21 cellular contexts compared by ENCODE assay signal in genomic region chr10:78547397-78547796, GRCh38.
"Had no signal": no experiment of that assay in that cellular context is flagged by ENCODE, and none has a peak within 500 bp of the region (broad histone marks: within the 10 kb centered on the region; RNA-seq: fewer than 3 reads in every experiment).

No MANE protein-coding gene starts in this region.

- ATAC-seq: esophagus mucosa; gastrocnemius medialis; heart right ventricle; left lobe of liver; naive thymus-derived CD8-positive, alpha-beta T cell; right cardiac atrium; stimulated activated memory B cell treated with anti-CD40 and anti-IgM and Interleukin-4, amounts not matched to agents 10 μg/mL and 1 μg/mL and 100 μg/mL, for 72 hours had no signal

- H3K4me3 Mint-ChIP-seq: naive thymus-derived CD8-positive, alpha-beta T cell; stimulated activated memory B cell treated with anti-CD40 and anti-IgM and Interleukin-4, amounts not matched to agents 10 μg/mL and 1 μg/mL and 100 μg/mL, for 72 hours had no signal

- DNase-seq: effector memory CD4-positive, alpha-beta T cell; gastrocnemius medialis; heart right ventricle; hypothalamus; kidney glomerular epithelial cell; mammary epithelial cell; naive thymus-derived CD8-positive, alpha-beta T cell; nucleus accumbens; ovary; right cardiac atrium; small intestine; stimulated activated CD4-positive, alpha-beta T cell treated with anti-CD3 and anti-CD28 coated beads, Interleukin-12 subunit alpha, Interleukin-12 subunit beta, amount 100 ng/mL, for 4 hours; stimulated activated CD4-positive, alpha-beta T cell treated with anti-CD3 and anti-CD28 coated beads, Interleukin-2, amount 100 ng/mL, for 48 hours; stomach; substantia nigra; transverse colon had no signal

- H3K9me3 ChIP-seq: gastrocnemius medialis, heart right ventricle, ovary, stomach, thoracic aorta, transverse colon had no signal

- H3K36me3 ChIP-seq: gastrocnemius medialis, heart right ventricle, ovary, stomach, thoracic aorta, transverse colon had no signal

- H3K27ac Mint-ChIP-seq: naive thymus-derived CD8-positive, alpha-beta T cell; progenitor cell of endocrine pancreas; stimulated activated memory B cell treated with anti-CD40 and anti-IgM and Interleukin-4, amounts not matched to agents 10 μg/mL and 1 μg/mL and 100 μg/mL, for 72 hours had no signal

- H3K4me3 ChIP-seq: gastrocnemius medialis, heart right ventricle, ovary, stomach, thoracic aorta, transverse colon had no signal

- H3K9me3 Mint-ChIP-seq: naive thymus-derived CD8-positive, alpha-beta T cell; stimulated activated memory B cell treated with anti-CD40 and anti-IgM and Interleukin-4, amounts not matched to agents 10 μg/mL and 1 μg/mL and 100 μg/mL, for 72 hours had no signal

- H3K27me3 ChIP-seq: gastrocnemius medialis, ovary, stomach, transverse colon had no signal

- H3K36me3 Mint-ChIP-seq: naive thymus-derived CD8-positive, alpha-beta T cell; stimulated activated memory B cell treated with anti-CD40 and anti-IgM and Interleukin-4, amounts not matched to agents 10 μg/mL and 1 μg/mL and 100 μg/mL, for 72 hours had no signal

- H3K4me1 Mint-ChIP-seq: stimulated activated memory B cell treated with anti-CD40 and anti-IgM and Interleukin-4, amounts not matched to agents 10 μg/mL and 1 μg/mL and 100 μg/mL, for 72 hours had no signal

- H3K27ac ChIP-seq: gastrocnemius medialis, heart right ventricle, ovary, stomach, thoracic aorta, transverse colon had no signal
